ENCODE assay signal across 1 cellular context in the genomic region with DNA sequence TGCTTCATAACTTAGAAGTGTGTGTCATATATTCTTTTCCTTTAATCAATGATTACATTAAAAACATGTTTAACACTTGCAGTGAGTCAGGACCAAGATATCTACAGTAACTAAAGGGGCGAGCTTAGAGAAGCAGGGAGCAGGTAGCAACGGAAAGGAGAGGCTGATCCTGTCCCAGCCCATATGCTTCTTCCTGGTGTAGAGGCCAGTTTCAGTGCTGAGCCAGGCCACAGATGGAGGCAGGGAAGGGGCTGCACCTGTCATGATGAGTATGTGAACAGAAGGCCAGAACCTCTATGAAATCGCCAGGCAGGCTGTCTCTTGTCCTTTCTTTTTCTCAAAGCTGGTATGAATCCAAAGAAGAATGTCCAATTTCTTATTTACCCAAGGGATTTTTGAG.
TF ChIP-seq lines count a peak whose summit lies in the region.

No MANE protein-coding gene starts in this region.

TF ChIP-seq in K562, 482 proteins besides CTCF, POLR2A, EP300 and RAD21 (continued from another document):
- TF ChIP-seq PCBP2 (IDR thresholded peaks at IDR 0.05; ENCODE audit: low read depth, low read length, poor library complexity, severe bottlenecking) (no peak), ZNF583 (CRISPR knock-in tag; IDR thresholded peaks at IDR 0.05) (no peak), SMAD3 (CRISPR knock-in tag; conservative IDR thresholded peaks at IDR 0.05) (no peak), ZNF584 (CRISPR knock-in tag; IDR thresholded peaks at IDR 0.05; ENCODE audit: low read depth) (no peak), ADNP (tag; IDR thresholded peaks at IDR 0.05) (no peak)
